9 cellular contexts compared by ENCODE assay signal in the genomic region with DNA sequence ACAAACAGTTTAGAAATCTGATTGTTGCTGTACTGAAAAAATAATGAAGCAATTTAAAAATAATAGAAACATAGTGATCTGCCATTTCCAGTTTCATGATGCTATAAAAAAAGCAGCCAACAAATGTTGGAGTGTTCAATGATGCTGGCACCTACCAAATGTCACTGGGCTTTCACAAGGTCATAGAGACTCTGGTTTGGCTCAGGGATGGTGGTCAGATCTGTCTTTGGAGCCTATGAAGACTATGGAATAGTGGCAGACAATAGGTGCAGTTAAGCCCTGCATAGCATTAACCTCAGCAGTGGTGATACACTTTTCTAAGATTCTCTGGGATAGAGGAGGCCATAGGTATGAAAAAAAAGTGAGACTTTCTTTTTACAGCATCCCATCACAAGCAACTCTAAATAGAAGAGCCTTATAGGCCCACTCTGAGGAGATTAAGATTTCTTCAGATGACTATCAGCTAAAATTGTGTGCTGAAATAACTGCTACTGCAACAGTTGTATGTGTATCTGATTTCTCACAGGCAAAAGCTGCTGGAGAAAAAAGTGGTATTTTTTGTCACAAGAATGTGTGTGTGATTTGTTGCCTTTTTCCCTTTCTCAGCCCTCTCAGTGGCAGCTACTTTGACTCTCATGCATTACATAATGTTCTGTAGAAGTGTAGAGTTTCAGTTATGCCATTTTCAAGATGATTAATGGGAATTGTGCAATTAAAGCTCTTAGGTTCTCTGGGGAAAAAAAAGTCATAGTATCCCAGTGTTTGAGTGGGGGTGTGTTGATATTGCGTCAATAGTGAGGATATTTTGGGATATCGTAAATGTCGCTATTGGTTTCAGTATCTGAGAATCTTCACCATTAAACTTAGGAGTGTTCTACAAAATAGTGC.
A peak's percentile ranks its signal among the peaks of the same experiment; 100 is the strongest.
DNase-seq lines count a peak whose midpoint lies in the region; ATAC-seq, FAIRE-seq and TF ChIP-seq lines count a peak whose summit lies in the region.
"Had no signal": no experiment of that assay in that cellular context is flagged by ENCODE, and none has a peak within 500 bp of the region (broad histone marks: within the 10 kb centered on the region; RNA-seq: fewer than 3 reads in every experiment).

No MANE protein-coding gene starts in this region.

- POLR2A ChIA-PET in activated CD4-positive, alpha-beta memory T cell treated with anti-CD3 and anti-CD28 coated beads for 36 hours (lab: Charles Lee), result no interaction called here
- POLR2A ChIA-PET in activated CD4-positive, alpha-beta memory T cell treated with anti-CD3 and anti-CD28 coated beads, Interleukin-2, amount 10 ng/mL, durations not matched to agents 7 days and 5 days (lab: Charles Lee), result interaction anchor here (0.7 kb wide), 1 partner anchor 12 kb away, joined by 3 read pairs; no protein-coding TSS in a partner anchor
- POLR2A ChIA-PET in HepG2 (lab: Yijun Ruan, JAX), result no interaction called here

- FAIRE-seq in islet of Langerhans (lab: Jason Lieb, UNC) (peak; percentile 83), HepG2 (lab: Jason Lieb, UNC) (no peak)

- 41 to 42% methylated on average over 3 of the region's 3 CpGs for WGBS in upper lobe of left lung, 2 donors
- 98% methylated on average over 3 of the region's 3 CpGs for WGBS in HepG2 (ENCODE audit: low lambda C conversion rate)

- H3K4me1 ChIP-seq in upper lobe of left lung (peaks cover 44 to 63% (median 48%) of the 10 kb centered on the region in 4 donors), HepG2 (ENCODE audit: insufficient read depth, low read length) (peaks cover 29% of the 10 kb centered on the region)

- CTCF ChIA-PET in activated CD4-positive, alpha-beta memory T cell treated with anti-CD3 and anti-CD28 coated beads for 36 hours (lab: Charles Lee), result interaction anchor here (0.8 kb wide), 1 partner anchor 222 kb away, joined by 3 read pairs; no protein-coding TSS in a partner anchor
- CTCF ChIA-PET in activated CD4-positive, alpha-beta memory T cell treated with anti-CD3 and anti-CD28 coated beads, Interleukin-2, amount 10 ng/mL, durations not matched to agents 7 days and 5 days (lab: Charles Lee), result interaction anchor here (0.6 kb wide), 1 partner anchor 1199 kb away, joined by 5 read pairs; no protein-coding TSS in a partner anchor
- CTCF ChIA-PET in HepG2 (lab: Yijun Ruan, JAX; ENCODE audit: low intra/inter-chr PET ratio, low total read pairs), result no interaction called here

- H3K36me3 ChIP-seq in upper lobe of left lung (no peaks in the 10 kb centered on the region), HepG2 (replicated peaks in 1 of 2; ENCODE audit: control insufficient read depth in 1 of 2, insufficient read depth in 2 of 2, low read length in 2 of 2) (no peaks in the 10 kb centered on the region)

- H3K27ac Mint-ChIP-seq in activated CD4-positive, alpha-beta memory T cell treated with anti-CD3 and anti-CD28 coated beads for 36 hours, result peak overlapping the region; percentile 72
- no peak overlapping the region for H3K27ac Mint-ChIP-seq in activated CD4-positive, alpha-beta memory T cell treated with anti-CD3 and anti-CD28 coated beads, Interleukin-2, amount 10 ng/mL, durations not matched to agents 7 days and 5 days
- peak overlapping the region; percentile 86 for H3K27ac Mint-ChIP-seq in activated naive CD8-positive, alpha-beta T cell

- TF ChIP-seq CTCF in upper lobe of left lung (IDR thresholded peaks at IDR 0.05), result no peak
- TF ChIP-seq CTCF in HepG2 (CRISPR knock-in tag; IDR thresholded peaks at IDR 0.05), result no peak

- no TSS peak for BruUV-seq in HepG2 (replicated peaks; lab: Mats Ljungman, UMichigan)

- H3K36me3 Mint-ChIP-seq in activated CD4-positive, alpha-beta memory T cell treated with anti-CD3 and anti-CD28 coated beads for 36 hours, result peaks cover 10% of the 10 kb centered on the region
- H3K36me3 Mint-ChIP-seq in activated CD4-positive, alpha-beta memory T cell treated with anti-CD3 and anti-CD28 coated beads, Interleukin-2, amount 10 ng/mL, durations not matched to agents 7 days and 5 days (ENCODE audit: low read depth), result peaks cover 33% of the 10 kb centered on the region
- H3K36me3 Mint-ChIP-seq in activated naive CD8-positive, alpha-beta T cell, result peaks cover 11% of the 10 kb centered on the region

- no peak for DNase-seq in activated CD4-positive, alpha-beta memory T cell treated with anti-CD3 and anti-CD28 coated beads for 36 hours
- DNase-seq in activated CD4-positive, alpha-beta memory T cell treated with anti-CD3 and anti-CD28 coated beads, Interleukin-2, amount 10 ng/mL, durations not matched to agents 7 days and 5 days, result no peak
- DNase-seq in upper lobe of left lung (no peak), HK-2 (ENCODE audit: unreplicated experiment) (no peak), HepG2 (ENCODE audit: low spot score) (no peak)
- DNase-seq: NCI-H1694 had no signal

- TF ChIP-seq POLR2A in upper lobe of left lung (IDR thresholded peaks at IDR 0.05) (no peak), HepG2 (IDR thresholded peaks at IDR 0.05; ENCODE audit: insufficient read depth in 1 of 2, low read depth in 2 of 2, low read length in 2 of 2) (no peak)

- no peak overlapping the region for H2AFZ ChIP-seq in HepG2 (ENCODE audit: low read length)

- peak in 3 of 4 donors; percentile 70 to 92 (median 73) for TF ChIP-seq EP300 in upper lobe of left lung (IDR thresholded peaks at IDR 0.05)
- TF ChIP-seq EP300 in HepG2 (IDR thresholded peaks at IDR 0.05; ENCODE audit: low read depth in 2 of 2, low read length in 2 of 2), result no peak
- TF ChIP-seq EP300 in HepG2 (CRISPR knock-in tag; IDR thresholded peaks at IDR 0.05; ENCODE audit: borderline replicate concordance), result no peak

- intact Hi-C loops in activated CD4-positive, alpha-beta memory T cell treated with anti-CD3 and anti-CD28 coated beads for 36 hours (cut with micrococcal nuclease), result loop anchor here (1.0 kb wide), 1 partner anchor 12 kb away; no protein-coding TSS in a partner anchor
- intact Hi-C loops in HepG2 (cut with micrococcal nuclease; ENCODE audit: unreplicated experiment), result no loop called here

- no peak overlapping the region for H3K9ac ChIP-seq in HepG2 (ENCODE audit: insufficient read depth, low read depth, low read length)

- H3K4me2 ChIP-seq in HepG2 (ENCODE audit: low read depth, low read length), result no peak overlapping the region

- H3K4me1 Mint-ChIP-seq in activated CD4-positive, alpha-beta memory T cell treated with anti-CD3 and anti-CD28 coated beads for 36 hours (ENCODE audit: low read depth), result peaks cover 74% of the 10 kb centered on the region
- H3K4me1 Mint-ChIP-seq in activated CD4-positive, alpha-beta memory T cell treated with anti-CD3 and anti-CD28 coated beads, Interleukin-2, amount 10 ng/mL, durations not matched to agents 7 days and 5 days, result peaks cover 54% of the 10 kb centered on the region
- H3K4me1 Mint-ChIP-seq in activated naive CD8-positive, alpha-beta T cell (ENCODE audit: low read depth), result peaks cover 75% of the 10 kb centered on the region

- no peaks in the 10 kb centered on the region for H3K9me3 Mint-ChIP-seq in activated CD4-positive, alpha-beta memory T cell treated with anti-CD3 and anti-CD28 coated beads for 36 hours
- H3K9me3 Mint-ChIP-seq in activated CD4-positive, alpha-beta memory T cell treated with anti-CD3 and anti-CD28 coated beads, Interleukin-2, amount 10 ng/mL, durations not matched to agents 7 days and 5 days, result no peaks in the 10 kb centered on the region
- no peaks in the 10 kb centered on the region for H3K9me3 Mint-ChIP-seq in activated naive CD8-positive, alpha-beta T cell (ENCODE audit: low read depth)

- H3K27ac ChIP-seq in upper lobe of left lung (peak overlapping the region; percentile 69 to 81 (median 74)), HepG2 (ENCODE audit: extremely low read length, insufficient read depth, low read length) (no peak overlapping the region)

- H3K4me3 Mint-ChIP-seq in activated CD4-positive, alpha-beta memory T cell treated with anti-CD3 and anti-CD28 coated beads for 36 hours, result no peak overlapping the region
- no peak overlapping the region for H3K4me3 Mint-ChIP-seq in activated CD4-positive, alpha-beta memory T cell treated with anti-CD3 and anti-CD28 coated beads, Interleukin-2, amount 10 ng/mL, durations not matched to agents 7 days and 5 days
- peak overlapping the region; percentile 15 for H3K4me3 Mint-ChIP-seq in activated naive CD8-positive, alpha-beta T cell

- peaks cover 39% of the 10 kb centered on the region for H3K79me2 ChIP-seq in HepG2 (ENCODE audit: insufficient read depth, low read length)

- TF ChIP-seq RAD21 in HepG2 (CRISPR knock-in tag; IDR thresholded peaks at IDR 0.05), result no peak

- H3K9me3 ChIP-seq in upper lobe of left lung (no peaks in the 10 kb centered on the region), HepG2 (ENCODE audit: low read length) (no peaks in the 10 kb centered on the region)

- in situ Hi-C loops in HepG2 (cut with HindIII; ENCODE audit: extremely low pct_ligation_motif_present, low pct_unique_long_range_greater_than_20kb), result no loop called here

- peak overlapping the region in 2 of 4 donors; percentile 23 to 37 for H3K4me3 ChIP-seq in upper lobe of left lung
- no peak overlapping the region for H3K4me3 ChIP-seq in HepG2 (replicated peaks in 1 of 3; ENCODE audit: insufficient read depth in 1 of 3, low read depth in 2 of 3, low read length in 3 of 3)

- H3K27me3 Mint-ChIP-seq in activated CD4-positive, alpha-beta memory T cell treated with anti-CD3 and anti-CD28 coated beads for 36 hours, result no peaks in the 10 kb centered on the region
- no peaks in the 10 kb centered on the region for H3K27me3 Mint-ChIP-seq in activated CD4-positive, alpha-beta memory T cell treated with anti-CD3 and anti-CD28 coated beads, Interleukin-2, amount 10 ng/mL, durations not matched to agents 7 days and 5 days
- H3K27me3 Mint-ChIP-seq in activated naive CD8-positive, alpha-beta T cell, result no peaks in the 10 kb centered on the region

- ATAC-seq in upper lobe of left lung (ENCODE audit: low FRiP score in 2 of 2), result peak; percentile 69 to 88
- no peak for ATAC-seq in HepG2
- no peak for ATAC-seq in HG02852 (IDR thresholded peaks at IDR 0.05; ENCODE audit: unreplicated experiment)

- no peaks in the 10 kb centered on the region for H3K27me3 ChIP-seq in upper lobe of left lung
- H3K27me3 ChIP-seq in HepG2 (ENCODE audit: control insufficient read depth in 1 of 2, insufficient read depth in 2 of 2, low read length in 2 of 2), result no peaks in the 10 kb centered on the region

- H4K20me1 ChIP-seq in HepG2 (ENCODE audit: insufficient read depth, low read length), result no peaks in the 10 kb centered on the region; the same call in 1 of the 2 replicates

TF ChIP-seq in HepG2, 621 proteins besides CTCF, POLR2A, EP300 and RAD21 (continues in another document):
- TF ChIP-seq TRIM24 (CRISPR knock-in tag; IDR thresholded peaks at IDR 0.05) (no peak), ZNF672 (CRISPR knock-in tag; IDR thresholded peaks at IDR 0.05) (no peak), CHD2 (IDR thresholded peaks at IDR 0.05; ENCODE audit: low read depth, low read length) (no peak), ELF1 (CRISPR knock-in tag; IDR thresholded peaks at IDR 0.05) (no peak)
- TF ChIP-seq, protein P1, sequence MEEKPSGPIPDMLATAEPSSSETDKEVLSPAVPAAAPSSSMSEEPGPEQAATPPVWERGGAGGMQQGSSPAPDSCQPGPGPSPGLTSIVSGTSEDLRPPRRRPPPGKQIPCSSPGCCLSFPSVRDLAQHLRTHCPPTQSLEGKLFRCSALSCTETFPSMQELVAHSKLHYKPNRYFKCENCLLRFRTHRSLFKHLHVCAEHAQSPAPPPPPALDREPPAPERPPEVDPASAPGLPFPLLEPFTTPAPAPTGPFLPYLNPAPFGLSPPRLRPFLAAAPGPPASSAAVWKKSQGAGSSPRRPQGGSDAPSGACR (CRISPR knock-in tag; IDR thresholded peaks at IDR 0.05), result no peak

Comparison
In these comparisons a context has a peak if more than half of its experiments do, and no peak if none do; other contexts are left out.
1. ATAC-seq: peak in upper lobe of left lung (2 of 2); none in HepG2 (single experiment) and HG02852 (single experiment).